In genomic region chr6:35922139-35922554, GRCh38 we compare ENCODE assay signal across 12 cellular contexts. TPM values are rescaled to one million over a fixed set of nuclear protein-coding genes. Genes with fewer than 3 reads are reported as not detected.
DNase-seq lines count a peak whose midpoint lies in the region; ATAC-seq, FAIRE-seq and TF ChIP-seq lines count a peak whose summit lies in the region.
"Had no signal": no experiment of that assay in that cellular context is flagged by ENCODE, and none has a peak within 500 bp of the region (broad histone marks: within the 10 kb centered on the region; RNA-seq: fewer than 3 reads in every experiment).

No MANE protein-coding gene starts in this region.

- H3K4me1 ChIP-seq in CD8-positive, alpha-beta memory T cell (ENCODE audit: insufficient read depth, low read length) = peaks cover 31% of the 10 kb centered on the region
- H3K4me1 ChIP-seq in KMS-11 (ENCODE audit: low read depth, poor library complexity, severe bottlenecking) (peaks cover 30% of the 10 kb centered on the region), astrocyte (ENCODE audit: insufficient read depth, low read length) (peaks cover 10% of the 10 kb centered on the region)

- no peaks in the 10 kb centered on the region for H3K9me3 ChIP-seq in CD8-positive, alpha-beta memory T cell (ENCODE audit: low read length)
- no peaks in the 10 kb centered on the region for H3K9me3 ChIP-seq in astrocyte (ENCODE audit: insufficient read depth, low read depth, low read length)

- H2AFZ ChIP-seq in KMS-11 (ENCODE audit: low read depth) (no peak overlapping the region), astrocyte (ENCODE audit: low read depth, low read length) (no peak overlapping the region)

- FAIRE-seq in astrocyte (lab: Jason Lieb, UNC) = no peak

- POLR2A ChIA-PET in CD8-positive, alpha-beta memory T cell (lab: Charles Lee) = no interaction called here
- POLR2A ChIA-PET in naive thymus-derived CD8-positive, alpha-beta T cell (lab: Charles Lee) = interaction anchor here (0.6 to 1.0 kb wide), 3 partner anchors 239 to 1064 kb away, joined by 3 to 7 read pairs (median 4); partner anchors contain the start of gene MTCH1

- no peak overlapping the region for H3K9ac ChIP-seq in KMS-11
- no peak overlapping the region for H3K9ac ChIP-seq in astrocyte (ENCODE audit: low read length)

- H3K27ac ChIP-seq in CD8-positive, alpha-beta memory T cell (ENCODE audit: low read depth, low read length) = peak overlapping the region; percentile 53
- no peak overlapping the region for H3K27ac ChIP-seq in KMS-11
- no peak overlapping the region for H3K27ac ChIP-seq in astrocyte (ENCODE audit: low read depth, low read length)
- H3K27ac ChIP-seq: RWPE1 had no signal

- peaks cover 18% of the 10 kb centered on the region for H4K20me1 ChIP-seq in KMS-11 (ENCODE audit: insufficient read depth)
- peaks cover 17% of the 10 kb centered on the region for H4K20me1 ChIP-seq in astrocyte (ENCODE audit: insufficient read depth, low read length)

- CTCF ChIA-PET in CD8-positive, alpha-beta memory T cell (lab: Charles Lee) = interaction anchor here (1.3 kb wide), 1 partner anchor 501 kb away, joined by 3 read pairs; no protein-coding TSS in a partner anchor

- peak overlapping the region in 1 of 8 donors; percentile 17 for H3K27ac Mint-ChIP-seq in CD8-positive, alpha-beta memory T cell
- no peak overlapping the region for H3K27ac Mint-ChIP-seq in astrocyte (ENCODE audit: unreplicated experiment)
- peak overlapping the region in 4 of 10 donors; percentile 8 to 84 (median 36) for H3K27ac Mint-ChIP-seq in naive thymus-derived CD8-positive, alpha-beta T cell

- peaks cover 33 to 40% (median 39%) of the 10 kb centered on the region in 3 donors for H3K4me1 Mint-ChIP-seq in CD8-positive, alpha-beta memory T cell
- H3K4me1 Mint-ChIP-seq in astrocyte (ENCODE audit: low read depth, unreplicated experiment) = peaks cover 14% of the 10 kb centered on the region
- peaks cover 18 to 51% (median 34%) of the 10 kb centered on the region in 4 donors for H3K4me1 Mint-ChIP-seq in naive thymus-derived CD8-positive, alpha-beta T cell

- no peak for TF ChIP-seq CTCF in KMS-11 (conservative IDR thresholded peaks at IDR 0.05; ENCODE audit: low read depth, low read length)
- TF ChIP-seq CTCF in astrocyte (IDR thresholded peaks at IDR 0.05; ENCODE audit: insufficient read depth, low read depth, low read length) = no peak

- no peaks in the 10 kb centered on the region for H3K9me3 Mint-ChIP-seq in CD8-positive, alpha-beta memory T cell
- H3K9me3 Mint-ChIP-seq in astrocyte (ENCODE audit: unreplicated experiment) = peaks cover 2% of the 10 kb centered on the region
- no peaks in the 10 kb centered on the region for H3K9me3 Mint-ChIP-seq in naive thymus-derived CD8-positive, alpha-beta T cell

- H3K36me3 ChIP-seq in CD8-positive, alpha-beta memory T cell (ENCODE audit: insufficient read depth, low read length) = no peaks in the 10 kb centered on the region
- H3K36me3 ChIP-seq in KMS-11 (ENCODE audit: insufficient read depth) (no peaks in the 10 kb centered on the region), astrocyte (ENCODE audit: insufficient read depth, low read length) (no peaks in the 10 kb centered on the region)

- H3K4me2 ChIP-seq in KMS-11 (peak overlapping the region; percentile 82), astrocyte (ENCODE audit: low read length) (no peak overlapping the region)

- no peaks in the 10 kb centered on the region for H3K27me3 ChIP-seq in CD8-positive, alpha-beta memory T cell (ENCODE audit: insufficient read depth, low read length, poor library complexity, severe bottlenecking)
- H3K27me3 ChIP-seq in KMS-11 (ENCODE audit: insufficient read depth, low read depth) (no peaks in the 10 kb centered on the region), astrocyte (ENCODE audit: insufficient read depth, low read length) (no peaks in the 10 kb centered on the region)

- H3K36me3 Mint-ChIP-seq in CD8-positive, alpha-beta memory T cell = peaks cover 0 to 15% (median 0%) of the 10 kb centered on the region in 3 donors
- no peaks in the 10 kb centered on the region for H3K36me3 Mint-ChIP-seq in astrocyte (ENCODE audit: low read depth, unreplicated experiment)
- H3K36me3 Mint-ChIP-seq in naive thymus-derived CD8-positive, alpha-beta T cell = peaks cover 0 to 1% (median 0%) of the 10 kb centered on the region in 3 donors

- no peak for ATAC-seq in naive thymus-derived CD8-positive, alpha-beta T cell
- ATAC-seq in HG02870 (IDR thresholded peaks at IDR 0.05; ENCODE audit: unreplicated experiment) (no peak), HG03342 (IDR thresholded peaks at IDR 0.05; ENCODE audit: unreplicated experiment) (no peak), GM21381 (IDR thresholded peaks at IDR 0.05; ENCODE audit: unreplicated experiment) (no peak)

- peaks cover 0 to 5% of the 10 kb centered on the region in 2 donors for H3K27me3 Mint-ChIP-seq in CD8-positive, alpha-beta memory T cell
- H3K27me3 Mint-ChIP-seq in astrocyte (ENCODE audit: low read depth, unreplicated experiment) = peaks cover 4% of the 10 kb centered on the region
- H3K27me3 Mint-ChIP-seq in naive thymus-derived CD8-positive, alpha-beta T cell = no peaks in the 10 kb centered on the region

- H3K4me3 Mint-ChIP-seq in CD8-positive, alpha-beta memory T cell = peak overlapping the region in 5 of 7 donors; percentile 88 to 94 (median 90)
- H3K4me3 Mint-ChIP-seq in astrocyte (ENCODE audit: unreplicated experiment) = peak overlapping the region; percentile 91
- H3K4me3 Mint-ChIP-seq in naive thymus-derived CD8-positive, alpha-beta T cell = peak overlapping the region in 7 of 10 donors; percentile 85 to 96 (median 90)

- DNase-seq in CD8-positive, alpha-beta memory T cell = no peak
- DNase-seq in astrocyte (ENCODE audit: low read depth) (no peak), DMS 273 treated with DMSO at 0.1 percent for 48 hours (lab: John Stamatoyannopoulos, UW) (no peak)
- DNase-seq in naive thymus-derived CD8-positive, alpha-beta T cell = no peak
- DNase-seq: activated CD4-positive, CD25-positive, alpha-beta regulatory T cell treated with anti-CD3 and anti-CD28 coated beads, Interleukin-2, amount 50 U/mL, for 72 hours; IMR-90; NCI-H2171 had no signal

- H3K4me3 ChIP-seq in CD8-positive, alpha-beta memory T cell (ENCODE audit: low read length) = no peak overlapping the region
- H3K4me3 ChIP-seq in KMS-11 (IDR thresholded peaks at IDR 0.05; ENCODE audit: insufficient read depth, low read depth, low read length) = no peak overlapping the region
- H3K4me3 ChIP-seq in astrocyte (ENCODE audit: insufficient read depth, low read depth, low read length) = no peak overlapping the region

- H3K79me2 ChIP-seq in KMS-11 (ENCODE audit: insufficient read depth, low read depth) (peaks cover 33% of the 10 kb centered on the region), astrocyte (ENCODE audit: insufficient read depth, low read length) (peaks cover 36% of the 10 kb centered on the region)

RNA-seq across cellular contexts. Expression of gene SRPK1, which starts 1.2 kb away (rescaled TPM):
- total RNA-seq in CD8-positive, alpha-beta memory T cell = 100 to 1,000 TPM; 114 TPM
- 49.1 TPM for polyA plus RNA-seq in CD8-positive, alpha-beta memory T cell
- total RNA-seq in astrocyte = 52.2 and 58.6 TPM in 2 replicates
- total RNA-seq in naive thymus-derived CD8-positive, alpha-beta T cell = 10 to 100 TPM; 48.0 to 53.4 TPM
- polyA plus RNA-seq in naive thymus-derived CD8-positive, alpha-beta T cell = 10 to 100 TPM; 28.2 to 40.8 (median 40.3) TPM
